ENCODE assay signal across 1 cellular context in the genomic region with DNA sequence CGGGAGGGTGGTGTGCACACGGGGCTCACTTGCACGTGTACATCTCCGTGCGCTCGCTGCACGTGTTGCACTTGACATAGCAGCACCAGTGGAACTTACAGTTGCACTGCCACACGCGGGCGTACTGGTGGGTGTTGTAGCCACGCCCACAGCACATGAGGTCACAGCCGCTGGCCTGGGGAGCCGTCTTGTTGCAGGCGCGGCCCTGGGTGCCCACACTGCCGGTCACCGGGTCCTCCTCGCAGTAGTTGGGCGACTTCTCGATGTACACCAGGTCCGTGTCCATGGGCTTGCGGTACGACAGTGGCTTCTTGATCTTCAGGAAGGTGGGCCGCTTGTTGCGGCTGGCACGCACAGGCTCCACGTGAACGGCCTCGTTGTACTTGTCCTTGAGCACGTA.
TF ChIP-seq lines count a peak whose summit lies in the region.

No MANE protein-coding gene starts in this region.

TF ChIP-seq in K562, 482 proteins besides CTCF, POLR2A, EP300 and RAD21 (continued from another document):
- no peak for TF ChIP-seq MYC (IDR thresholded peaks at IDR 0.05; ENCODE audit: low read depth, low read length)
- TF ChIP-seq MYC (CRISPR knock-in tag; IDR thresholded peaks at IDR 0.05; ENCODE audit: borderline replicate concordance, low read depth): no peak
- TF ChIP-seq MCM3 (IDR thresholded peaks at IDR 0.05): no peak
- TF ChIP-seq, protein P1, sequence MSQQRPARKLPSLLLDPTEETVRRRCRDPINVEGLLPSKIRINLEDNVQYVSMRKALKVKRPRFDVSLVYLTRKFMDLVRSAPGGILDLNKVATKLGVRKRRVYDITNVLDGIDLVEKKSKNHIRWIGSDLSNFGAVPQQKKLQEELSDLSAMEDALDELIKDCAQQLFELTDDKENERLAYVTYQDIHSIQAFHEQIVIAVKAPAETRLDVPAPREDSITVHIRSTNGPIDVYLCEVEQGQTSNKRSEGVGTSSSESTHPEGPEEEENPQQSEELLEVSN (IDR thresholded peaks at IDR 0.05; ENCODE audit: borderline replicate concordance in 1 of 2, extremely low read depth in 1 of 2, insufficient read depth in 1 of 2, insufficient read length in 1 of 2, low read depth in 1 of 2, low read length in 1 of 2, poor library complexity in 1 of 2, severe bottlenecking in 1 of 2): peak in 1 of 2 experiments; percentile 24
- no peak for TF ChIP-seq ZNF696 (CRISPR knock-in tag; conservative IDR thresholded peaks at IDR 0.05)
- TF ChIP-seq, protein P2, sequence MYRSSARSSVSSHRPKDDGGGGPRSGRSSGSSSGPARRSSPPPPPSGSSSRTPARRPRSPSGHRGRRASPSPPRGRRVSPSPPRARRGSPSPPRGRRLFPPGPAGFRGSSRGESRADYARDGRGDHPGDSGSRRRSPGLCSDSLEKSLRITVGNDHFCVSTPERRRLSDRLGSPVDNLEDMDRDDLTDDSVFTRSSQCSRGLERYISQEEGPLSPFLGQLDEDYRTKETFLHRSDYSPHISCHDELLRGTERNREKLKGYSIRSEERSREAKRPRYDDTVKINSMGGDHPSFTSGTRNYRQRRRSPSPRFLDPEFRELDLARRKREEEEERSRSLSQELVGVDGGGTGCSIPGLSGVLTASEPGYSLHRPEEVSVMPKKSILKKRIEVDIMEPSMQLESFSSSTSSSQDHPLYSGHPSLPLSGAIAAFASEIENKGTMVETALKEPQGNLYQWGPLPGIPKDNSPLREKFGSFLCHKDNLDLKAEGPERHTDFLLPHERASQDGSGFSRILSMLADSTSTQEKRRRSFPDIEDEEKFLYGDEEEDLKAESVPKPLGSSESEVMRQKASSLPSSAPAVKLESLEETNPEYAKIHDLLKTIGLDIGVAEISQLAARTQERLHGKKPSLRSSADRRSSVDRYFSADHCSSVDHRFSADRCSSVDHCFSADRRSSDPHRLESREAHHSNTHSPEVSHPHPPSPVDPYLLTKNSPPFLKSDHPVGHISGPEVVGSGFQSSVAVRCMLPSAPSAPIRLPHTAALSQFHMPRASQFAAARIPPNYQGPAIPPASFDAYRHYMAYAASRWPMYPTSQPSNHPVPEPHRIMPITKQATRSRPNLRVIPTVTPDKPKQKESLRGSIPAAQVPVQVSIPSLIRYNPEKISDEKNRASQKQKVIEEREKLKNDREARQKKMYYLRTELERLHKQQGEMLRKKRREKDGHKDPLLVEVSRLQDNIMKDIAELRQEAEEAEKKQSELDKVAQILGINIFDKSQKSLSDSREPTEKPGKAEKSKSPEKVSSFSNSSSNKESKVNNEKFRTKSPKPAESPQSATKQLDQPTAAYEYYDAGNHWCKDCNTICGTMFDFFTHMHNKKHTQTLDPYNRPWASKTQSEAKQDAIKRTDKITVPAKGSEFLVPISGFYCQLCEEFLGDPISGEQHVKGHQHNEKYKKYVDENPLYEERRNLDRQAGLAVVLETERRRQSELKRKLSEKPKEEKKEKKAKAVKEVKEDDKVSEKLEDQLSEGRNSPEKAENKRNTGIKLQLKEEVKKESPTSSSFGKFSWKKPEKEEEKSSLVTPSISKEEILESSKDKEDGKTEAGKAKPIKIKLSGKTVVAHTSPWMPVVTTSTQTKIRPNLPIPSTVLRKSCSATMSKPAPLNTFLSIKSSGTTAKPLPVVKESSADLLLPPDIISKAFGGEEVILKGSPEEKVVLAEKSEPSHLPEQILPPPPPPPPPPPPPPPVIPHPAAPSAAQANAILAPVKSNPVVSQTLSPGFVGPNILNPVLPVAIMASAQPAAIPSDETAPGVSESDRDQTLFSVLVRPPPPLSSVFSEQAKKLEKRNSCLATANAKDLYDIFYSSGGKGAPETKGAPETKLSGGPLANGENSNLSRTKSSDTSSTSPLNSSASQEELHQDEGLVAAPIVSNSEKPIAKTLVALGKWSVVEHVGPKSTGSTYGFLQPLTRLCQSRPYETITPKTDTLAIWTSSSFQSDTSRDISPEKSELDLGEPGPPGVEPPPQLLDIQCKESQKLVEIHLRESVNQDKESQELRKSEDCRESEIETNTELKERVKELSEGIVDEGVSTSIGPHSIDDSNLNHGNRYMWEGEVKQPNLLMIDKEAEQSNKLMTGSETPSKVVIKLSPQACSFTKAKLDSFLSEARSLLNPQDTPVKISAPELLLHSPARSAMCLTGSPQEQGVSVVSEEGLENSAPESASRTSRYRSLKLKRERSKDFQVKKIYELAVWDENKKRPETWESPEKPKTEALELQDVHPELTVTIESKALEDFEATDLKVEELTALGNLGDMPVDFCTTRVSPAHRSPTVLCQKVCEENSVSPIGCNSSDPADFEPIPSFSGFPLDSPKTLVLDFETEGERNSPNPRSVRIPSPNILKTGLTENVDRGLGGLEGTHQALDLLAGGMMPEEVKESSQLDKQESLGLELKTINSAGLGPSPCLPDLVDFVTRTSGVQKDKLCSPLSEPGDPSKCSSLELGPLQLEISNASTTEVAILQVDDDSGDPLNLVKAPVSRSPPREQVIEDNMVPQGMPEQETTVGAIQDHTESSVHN (IDR thresholded peaks at IDR 0.05; ENCODE audit: borderline replicate concordance in 1 of 2, low read depth in 1 of 2): no peak
- no peak for TF ChIP-seq SIX5 (IDR thresholded peaks at IDR 0.05; ENCODE audit: borderline replicate concordance in 1 of 2, insufficient read depth in 1 of 2, low read depth in 1 of 2, low read length in 2 of 2)
- TF ChIP-seq HDAC8 (tag; IDR thresholded peaks at IDR 0.05): no peak
- TF ChIP-seq KAT7 (CRISPR knock-in tag; IDR thresholded peaks at IDR 0.05; ENCODE audit: borderline replicate concordance): no peak
- no peak for TF ChIP-seq ATF1 (CRISPR knock-in tag; IDR thresholded peaks at IDR 0.05)
- TF ChIP-seq ATF1 (tag; IDR thresholded peaks at IDR 0.05): 0 out of 2 replicates have a peak, but pooled peaks have one; percentile 21
- no peak for TF ChIP-seq SP2 (IDR thresholded peaks at IDR 0.05; ENCODE audit: extremely low read depth, low read depth, low read length, poor library complexity, severe bottlenecking)
- TF ChIP-seq, protein P3, sequence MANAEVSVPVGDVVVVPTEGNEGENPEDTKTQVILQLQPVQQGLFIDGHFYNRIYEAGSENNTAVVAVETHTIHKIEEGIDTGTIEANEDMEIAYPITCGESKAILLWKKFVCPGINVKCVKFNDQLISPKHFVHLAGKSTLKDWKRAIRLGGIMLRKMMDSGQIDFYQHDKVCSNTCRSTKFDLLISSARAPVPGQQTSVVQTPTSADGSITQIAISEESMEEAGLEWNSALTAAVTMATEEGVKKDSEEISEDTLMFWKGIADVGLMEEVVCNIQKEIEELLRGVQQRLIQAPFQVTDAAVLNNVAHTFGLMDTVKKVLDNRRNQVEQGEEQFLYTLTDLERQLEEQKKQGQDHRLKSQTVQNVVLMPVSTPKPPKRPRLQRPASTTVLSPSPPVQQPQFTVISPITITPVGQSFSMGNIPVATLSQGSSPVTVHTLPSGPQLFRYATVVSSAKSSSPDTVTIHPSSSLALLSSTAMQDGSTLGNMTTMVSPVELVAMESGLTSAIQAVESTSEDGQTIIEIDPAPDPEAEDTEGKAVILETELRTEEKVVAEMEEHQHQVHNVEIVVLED (CRISPR knock-in tag; IDR thresholded peaks at IDR 0.05): no peak
- no peak for TF ChIP-seq GABPB1 (CRISPR knock-in tag; IDR thresholded peaks at IDR 0.05)
- TF ChIP-seq, protein P4, sequence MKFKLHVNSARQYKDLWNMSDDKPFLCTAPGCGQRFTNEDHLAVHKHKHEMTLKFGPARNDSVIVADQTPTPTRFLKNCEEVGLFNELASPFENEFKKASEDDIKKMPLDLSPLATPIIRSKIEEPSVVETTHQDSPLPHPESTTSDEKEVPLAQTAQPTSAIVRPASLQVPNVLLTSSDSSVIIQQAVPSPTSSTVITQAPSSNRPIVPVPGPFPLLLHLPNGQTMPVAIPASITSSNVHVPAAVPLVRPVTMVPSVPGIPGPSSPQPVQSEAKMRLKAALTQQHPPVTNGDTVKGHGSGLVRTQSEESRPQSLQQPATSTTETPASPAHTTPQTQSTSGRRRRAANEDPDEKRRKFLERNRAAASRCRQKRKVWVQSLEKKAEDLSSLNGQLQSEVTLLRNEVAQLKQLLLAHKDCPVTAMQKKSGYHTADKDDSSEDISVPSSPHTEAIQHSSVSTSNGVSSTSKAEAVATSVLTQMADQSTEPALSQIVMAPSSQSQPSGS (CRISPR knock-in tag; IDR thresholded peaks at IDR 0.05): no peak
- TF ChIP-seq, protein P5, sequence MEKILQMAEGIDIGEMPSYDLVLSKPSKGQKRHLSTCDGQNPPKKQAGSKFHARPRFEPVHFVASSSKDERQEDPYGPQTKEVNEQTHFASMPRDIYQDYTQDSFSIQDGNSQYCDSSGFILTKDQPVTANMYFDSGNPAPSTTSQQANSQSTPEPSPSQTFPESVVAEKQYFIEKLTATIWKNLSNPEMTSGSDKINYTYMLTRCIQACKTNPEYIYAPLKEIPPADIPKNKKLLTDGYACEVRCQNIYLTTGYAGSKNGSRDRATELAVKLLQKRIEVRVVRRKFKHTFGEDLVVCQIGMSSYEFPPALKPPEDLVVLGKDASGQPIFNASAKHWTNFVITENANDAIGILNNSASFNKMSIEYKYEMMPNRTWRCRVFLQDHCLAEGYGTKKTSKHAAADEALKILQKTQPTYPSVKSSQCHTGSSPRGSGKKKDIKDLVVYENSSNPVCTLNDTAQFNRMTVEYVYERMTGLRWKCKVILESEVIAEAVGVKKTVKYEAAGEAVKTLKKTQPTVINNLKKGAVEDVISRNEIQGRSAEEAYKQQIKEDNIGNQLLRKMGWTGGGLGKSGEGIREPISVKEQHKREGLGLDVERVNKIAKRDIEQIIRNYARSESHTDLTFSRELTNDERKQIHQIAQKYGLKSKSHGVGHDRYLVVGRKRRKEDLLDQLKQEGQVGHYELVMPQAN (IDR thresholded peaks at IDR 0.05; ENCODE audit: borderline replicate concordance): no peak
- TF ChIP-seq CBX8 (IDR thresholded peaks at IDR 0.05; ENCODE audit: borderline replicate concordance, extremely low read depth, low read depth, low read length, poor library complexity, severe bottlenecking): no peak
- no peak for TF ChIP-seq POLR2B (IDR thresholded peaks at IDR 0.05; ENCODE audit: low read depth, partially characterized antibody)
- TF ChIP-seq BHLHE40 (IDR thresholded peaks at IDR 0.05; ENCODE audit: low read length): peak; percentile 44; the same call in 1 of the 2 replicates
- TF ChIP-seq, protein P6, sequence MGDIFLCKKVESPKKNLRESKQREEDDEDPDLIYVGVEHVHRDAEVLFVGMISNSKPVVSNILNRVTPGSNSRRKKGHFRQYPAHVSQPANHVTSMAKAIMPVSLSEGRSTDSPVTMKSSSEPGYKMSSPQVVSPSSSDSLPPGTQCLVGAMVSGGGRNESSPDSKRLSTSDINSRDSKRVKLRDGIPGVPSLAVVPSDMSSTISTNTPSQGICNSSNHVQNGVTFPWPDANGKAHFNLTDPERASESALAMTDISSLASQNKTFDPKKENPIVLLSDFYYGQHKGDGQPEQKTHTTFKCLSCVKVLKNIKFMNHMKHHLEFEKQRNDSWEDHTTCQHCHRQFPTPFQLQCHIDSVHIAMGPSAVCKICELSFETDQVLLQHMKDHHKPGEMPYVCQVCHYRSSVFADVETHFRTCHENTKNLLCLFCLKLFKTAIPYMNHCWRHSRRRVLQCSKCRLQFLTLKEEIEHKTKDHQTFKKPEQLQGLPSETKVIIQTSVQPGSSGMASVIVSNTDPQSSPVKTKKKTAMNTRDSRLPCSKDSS (IDR thresholded peaks at IDR 0.05; ENCODE audit: low read depth, partially characterized antibody): no peak
- no peak for TF ChIP-seq POLR3G (IDR thresholded peaks at IDR 0.05; ENCODE audit: extremely low read depth, insufficient read length, insufficient replicate concordance)
- no peak for TF ChIP-seq ELF1 (tag; IDR thresholded peaks at IDR 0.05)
- TF ChIP-seq, protein P7, sequence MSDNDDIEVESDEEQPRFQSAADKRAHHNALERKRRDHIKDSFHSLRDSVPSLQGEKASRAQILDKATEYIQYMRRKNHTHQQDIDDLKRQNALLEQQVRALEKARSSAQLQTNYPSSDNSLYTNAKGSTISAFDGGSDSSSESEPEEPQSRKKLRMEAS (CRISPR knock-in tag; IDR thresholded peaks at IDR 0.05): peak; percentile 44
- no peak for TF ChIP-seq HIVEP1 (CRISPR knock-in tag; IDR thresholded peaks at IDR 0.05)
- no peak for TF ChIP-seq NUFIP1 (IDR thresholded peaks at IDR 0.05; ENCODE audit: partially characterized antibody)
- no peak for TF ChIP-seq CCAR2 (IDR thresholded peaks at IDR 0.05; ENCODE audit: low read depth, low read length)
- TF ChIP-seq NR2C1 (IDR thresholded peaks at IDR 0.05): no peak
- no peak for TF ChIP-seq NR2C1 (tag; IDR thresholded peaks at IDR 0.05)
- TF ChIP-seq ARHGAP35 (IDR thresholded peaks at IDR 0.05; ENCODE audit: partially characterized antibody): no peak
- TF ChIP-seq DDX20 (tag; IDR thresholded peaks at IDR 0.05; ENCODE audit: low read depth): no peak
- no peak for TF ChIP-seq ZNF239 (CRISPR knock-in tag; IDR thresholded peaks at IDR 0.05)
- no peak for TF ChIP-seq XRCC4 (IDR thresholded peaks at IDR 0.05; ENCODE audit: extremely low read depth, insufficient read depth, insufficient read length)
- TF ChIP-seq, protein P8, sequence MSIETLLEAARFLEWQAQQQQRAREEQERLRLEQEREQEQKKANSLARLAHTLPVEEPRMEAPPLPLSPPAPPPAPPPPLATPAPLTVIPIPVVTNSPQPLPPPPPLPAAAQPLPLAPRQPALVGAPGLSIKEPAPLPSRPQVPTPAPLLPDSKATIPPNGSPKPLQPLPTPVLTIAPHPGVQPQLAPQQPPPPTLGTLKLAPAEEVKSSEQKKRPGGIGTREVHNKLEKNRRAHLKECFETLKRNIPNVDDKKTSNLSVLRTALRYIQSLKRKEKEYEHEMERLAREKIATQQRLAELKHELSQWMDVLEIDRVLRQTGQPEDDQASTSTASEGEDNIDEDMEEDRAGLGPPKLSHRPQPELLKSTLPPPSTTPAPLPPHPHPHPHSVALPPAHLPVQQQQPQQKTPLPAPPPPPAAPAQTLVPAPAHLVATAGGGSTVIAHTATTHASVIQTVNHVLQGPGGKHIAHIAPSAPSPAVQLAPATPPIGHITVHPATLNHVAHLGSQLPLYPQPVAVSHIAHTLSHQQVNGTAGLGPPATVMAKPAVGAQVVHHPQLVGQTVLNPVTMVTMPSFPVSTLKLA (conservative IDR thresholded peaks at IDR 0.05): 0 out of 4 replicates have a peak, but pooled peaks of 1 of the 2 experiments have one; percentile 36
- TF ChIP-seq HSF4 (CRISPR knock-in tag; IDR thresholded peaks at IDR 0.05; ENCODE audit: borderline replicate concordance): no peak
- TF ChIP-seq ZNF408 (CRISPR knock-in tag; IDR thresholded peaks at IDR 0.05; ENCODE audit: low read depth): no peak
